ENCODE assay signal across 7 cellular contexts in genomic region chr18:11153096-11153495, GRCh38. TPM values are rescaled to one million over a fixed set of nuclear protein-coding genes. Genes with fewer than 3 reads are reported as not detected.
"Had no signal": no experiment of that assay in that cellular context is flagged by ENCODE, and none has a peak within 500 bp of the region (broad histone marks: within the 10 kb centered on the region; RNA-seq: fewer than 3 reads in every experiment).

No MANE protein-coding gene starts in this region.

- H3K27ac ChIP-seq: HL-60, KMS-11 had no signal

- DNase-seq: KBM-7, KG1 had no signal

- H3K4me2 ChIP-seq: KMS-11 had no signal

- H3K9ac ChIP-seq: KMS-11 had no signal

- FAIRE-seq: HTR-8/SVneo had no signal

RNA-seq across cellular contexts. Expression of gene PIEZO2, which starts 3.7 kb away (rescaled TPM):
- total RNA-seq: HT-29 had no signal
- polyA plus RNA-seq: IgD-negative memory B cell had no signal
